17 cellular contexts compared by ENCODE assay signal in the genomic region with DNA sequence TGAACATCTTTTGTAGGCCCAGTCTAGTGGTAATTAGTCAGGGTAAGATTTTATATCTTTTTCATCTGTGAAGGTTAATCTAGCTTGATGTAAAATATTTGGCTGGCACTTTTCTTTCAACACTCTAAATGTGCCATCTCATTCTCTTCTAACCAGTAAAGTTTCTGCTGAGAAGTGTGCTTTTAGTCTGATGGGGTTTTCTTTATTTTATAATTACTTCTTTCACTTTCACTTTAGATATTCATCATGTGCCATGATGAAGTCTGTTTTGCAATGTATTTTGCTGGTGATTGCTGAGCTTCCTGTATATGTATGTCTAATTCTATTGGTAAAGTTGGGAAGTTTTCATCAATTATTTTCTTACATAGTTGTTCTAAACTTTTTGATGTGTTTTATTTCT.
"Had no signal": no experiment of that assay in that cellular context is flagged by ENCODE, and none has a peak within 500 bp of the region (broad histone marks: within the 10 kb centered on the region; RNA-seq: fewer than 3 reads in every experiment).

No MANE protein-coding gene starts in this region.

- H3K27me3 Mint-ChIP-seq: stimulated activated naive CD8-positive, alpha-beta T cell treated with anti-CD3 and anti-CD28 coated beads, Interleukin-15, amount 100 ng/mL, for 72 hours; T-helper 17 cell; type B pancreatic cell had no signal

- H3K27me3 ChIP-seq: esophagus squamous epithelium, pancreas, sigmoid colon, spleen had no signal

- H3K4me3 ChIP-seq: coronary artery, esophagus squamous epithelium, pancreas, sigmoid colon, spleen had no signal

- H3K36me3 ChIP-seq: esophagus squamous epithelium, pancreas, sigmoid colon, WERI-Rb-1 had no signal

- H3K4me3 Mint-ChIP-seq: activated CD8-positive, alpha-beta T cell treated with anti-CD3 and anti-CD28 coated beads, Interleukin-2, amount 10 ng/mL, durations not matched to agents 7 days and 5 days; stimulated activated naive CD8-positive, alpha-beta T cell treated with anti-CD3 and anti-CD28 coated beads, Interleukin-15, amount 100 ng/mL, for 72 hours; T-helper 17 cell; type B pancreatic cell had no signal

- ATAC-seq: activated CD8-positive, alpha-beta T cell treated with anti-CD3 and anti-CD28 coated beads, Interleukin-2, amount 10 ng/mL, durations not matched to agents 7 days and 5 days; activated T-cell treated with anti-CD3 and anti-CD28 coated beads, Interleukin-2, amount 50 U/mL, for 72 hours; pancreas; stimulated activated naive CD8-positive, alpha-beta T cell treated with anti-CD3 and anti-CD28 coated beads, Interleukin-15, amount 100 ng/mL, for 72 hours; T-helper 17 cell had no signal

- H3K4me1 ChIP-seq: esophagus squamous epithelium, pancreas, sigmoid colon, spleen had no signal

- H3K27ac ChIP-seq: coronary artery, esophagus squamous epithelium, pancreas, sigmoid colon, spleen, WERI-Rb-1 had no signal

- DNase-seq: activated CD4-positive, alpha-beta T cell treated with anti-CD3 and anti-CD28 coated beads for 4 hours; activated CD8-positive, alpha-beta memory T cell treated with anti-CD3 and anti-CD28 coated beads, Interleukin-2, amount 50 U/mL, for 4 hours; activated CD8-positive, alpha-beta T cell treated with anti-CD3 and anti-CD28 coated beads, Interleukin-2, amount 10 ng/mL, durations not matched to agents 7 days and 5 days; activated gamma-delta T cell; activated T-cell treated with anti-CD3 and anti-CD28 coated beads, Interleukin-2, amount 50 U/mL, for 72 hours; amniotic stem cell; esophagus squamous epithelium; head of caudate nucleus; midbrain; pancreas; sigmoid colon; spleen; stimulated activated naive CD8-positive, alpha-beta T cell treated with anti-CD3 and anti-CD28 coated beads, Interleukin-15, amount 100 ng/mL, for 72 hours; T-helper 17 cell; WERI-Rb-1 had no signal

- H3K9me3 ChIP-seq: esophagus squamous epithelium, pancreas, sigmoid colon had no signal

- H3K27ac Mint-ChIP-seq: activated CD8-positive, alpha-beta T cell treated with anti-CD3 and anti-CD28 coated beads, Interleukin-2, amount 10 ng/mL, durations not matched to agents 7 days and 5 days; activated T-cell treated with anti-CD3 and anti-CD28 coated beads, Interleukin-2, amount 50 U/mL, for 72 hours; stimulated activated naive CD8-positive, alpha-beta T cell treated with anti-CD3 and anti-CD28 coated beads, Interleukin-15, amount 100 ng/mL, for 72 hours; T-helper 17 cell; type B pancreatic cell had no signal

- H3K36me3 Mint-ChIP-seq: type B pancreatic cell had no signal
